8 cellular contexts compared by ENCODE assay signal in the genomic region with DNA sequence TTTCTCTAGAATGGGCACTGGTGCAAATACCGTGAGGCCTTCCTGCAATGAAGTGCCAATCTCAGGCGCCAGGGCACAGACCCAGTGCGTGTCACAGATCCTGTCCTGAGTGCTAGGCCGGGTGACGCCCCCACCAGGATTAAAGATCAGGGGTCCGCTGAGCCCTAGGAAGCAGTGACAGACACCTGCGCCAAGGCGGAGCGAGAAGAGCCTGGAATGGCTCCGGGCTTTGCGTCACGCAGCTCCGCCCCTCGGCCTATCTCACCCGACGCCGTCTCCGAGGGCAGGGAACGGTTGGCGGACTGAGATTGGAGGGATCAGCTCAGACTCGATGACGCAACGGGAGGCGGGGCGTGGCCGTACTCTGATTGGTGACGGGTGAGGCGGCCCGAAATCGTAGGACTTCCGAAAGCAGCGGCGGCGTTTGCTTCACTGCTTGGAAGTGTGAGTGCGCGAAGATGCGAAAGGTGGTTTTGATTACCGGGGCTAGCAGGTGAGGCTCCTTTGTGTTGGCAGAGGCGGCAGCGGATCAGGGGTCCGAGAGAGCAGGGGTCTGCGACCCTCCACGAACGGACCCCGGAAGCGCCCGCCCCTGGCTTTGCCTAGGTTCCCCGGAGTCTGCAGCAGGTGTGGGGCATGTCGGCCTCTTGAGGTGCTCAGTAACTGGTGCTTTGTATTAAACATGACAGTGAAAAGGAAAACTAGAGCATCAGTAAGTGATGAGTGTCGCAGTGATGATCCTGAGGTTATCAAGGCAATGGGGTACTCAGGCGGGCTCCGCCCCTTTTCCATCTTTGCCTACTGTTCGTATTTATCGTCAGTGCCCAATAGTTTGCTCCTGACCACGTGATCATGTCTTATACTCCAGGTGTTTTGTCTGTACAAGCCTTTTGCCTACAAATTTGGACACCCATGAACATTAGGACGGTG.
DNase-seq lines count a peak whose midpoint lies in the region; ATAC-seq and TF ChIP-seq lines count a peak whose summit lies in the region.
"Not testable (repeated sequence)": the region's sequence is repeated elsewhere in the genome, so short reads cannot be mapped to it uniquely, and the experiment has no call there.

No MANE protein-coding gene starts in this region.

- ATAC-seq in stimulated activated naive CD8-positive, alpha-beta T cell treated with anti-CD3 and anti-CD28 coated beads, Interleukin-15, amount 100 ng/mL, for 72 hours = peak; percentile 99

- H3K14ac ChIP-seq in neuronal stem cell (ENCODE audit: low read length) = not testable (repeated sequence)

- not testable (repeated sequence) for H3K4me1 Mint-ChIP-seq in stimulated activated naive CD8-positive, alpha-beta T cell treated with anti-CD3 and anti-CD28 coated beads, Interleukin-15, amount 100 ng/mL, for 72 hours

- DNase-seq in GDM1 (lab: John Stamatoyannopoulos, UW) = peak; percentile 28
- DNase-seq in MM.1S = peak; percentile 89
- peak; percentile 43 to 53 for DNase-seq in SJCRH30
- peak; percentile 49 for DNase-seq in activated gamma-delta T cell treated with anti-CD3 and anti-CD28 coated beads, Interleukin-2, amount 50 U/mL, for 16 hours (ENCODE audit: low read depth)
- peak; percentile 30 to 68 for DNase-seq in foreskin fibroblast
- DNase-seq in neuronal stem cell (ENCODE audit: low spot score) = peak; percentile 54
- peak; percentile 64 to 80 for DNase-seq in stimulated activated naive CD8-positive, alpha-beta T cell treated with anti-CD3 and anti-CD28 coated beads, Interleukin-15, amount 100 ng/mL, for 72 hours

- not testable (repeated sequence) for H3K23ac ChIP-seq in neuronal stem cell (ENCODE audit: low read depth, low read length, poor library complexity)

- H2BK15ac ChIP-seq in neuronal stem cell (ENCODE audit: low read length) = not testable (repeated sequence)

- H3K9ac ChIP-seq in MM.1S (ENCODE audit: low read length) = peak overlapping the region; percentile 67; the same call in 1 of the 2 replicates
- not testable (repeated sequence) for H3K9ac ChIP-seq in neuronal stem cell (ENCODE audit: low read depth, low read length, poor library complexity)

- H3K4ac ChIP-seq in neuronal stem cell (ENCODE audit: low read length) = not testable (repeated sequence)

- WGBS in neuronal stem cell (ENCODE audit: extremely low coverage in 2 of 2, insufficient read length in 2 of 2, insufficient replicate concordance in 1 of 2), 2 donors = no CpG with 5 or more reads among the region's 56 CpGs

- H3K4me1 ChIP-seq in HEK293 (ENCODE audit: control insufficient read depth, insufficient read depth, low read length); MM.1S (ENCODE audit: low read length); SJCRH30; neuronal stem cell (ENCODE audit: control insufficient read depth in 2 of 2, insufficient read depth in 1 of 2, low read depth in 1 of 2, low read length in 2 of 2): not testable (repeated sequence)

- peak overlapping the region; percentile 73; the same call in 1 of the 2 replicates for H2AFZ ChIP-seq in MM.1S (ENCODE audit: low read length)
- H2AFZ ChIP-seq in neuronal stem cell (ENCODE audit: low read length) = not testable (repeated sequence)

- H2AK5ac ChIP-seq in neuronal stem cell (ENCODE audit: low read depth, low read length) = not testable (repeated sequence)

- H3K27me3 ChIP-seq in MM.1S (replicated peaks; ENCODE audit: insufficient read depth, low read length); SJCRH30; neuronal stem cell (ENCODE audit: control insufficient read depth in 3 of 3, insufficient read depth in 3 of 3, low read depth in 1 of 3, low read length in 3 of 3): not testable (repeated sequence)

- H3K9me3 Mint-ChIP-seq in stimulated activated naive CD8-positive, alpha-beta T cell treated with anti-CD3 and anti-CD28 coated beads, Interleukin-15, amount 100 ng/mL, for 72 hours = not testable (repeated sequence)

- not testable (repeated sequence) for H3K9me3 ChIP-seq in HEK293 (ENCODE audit: control insufficient read depth, insufficient read depth, low read depth, low read length); MM.1S (replicated peaks; ENCODE audit: insufficient read depth, low read length); SJCRH30 (replicated peaks); neuronal stem cell (replicated peaks in 1 of 2; ENCODE audit: control insufficient read depth in 2 of 2, insufficient read depth in 1 of 2, low read depth in 1 of 2, low read length in 2 of 2)

- TF ChIP-seq CTCF in HEK293 (tag by site-specific recombination; IDR thresholded peaks at IDR 0.05); MM.1S (IDR thresholded peaks at IDR 0.05; ENCODE audit: low read length); foreskin fibroblast (IDR thresholded peaks at IDR 0.05; ENCODE audit: low read depth, low read length): not testable (repeated sequence)

- H3K27ac Mint-ChIP-seq in stimulated activated naive CD8-positive, alpha-beta T cell treated with anti-CD3 and anti-CD28 coated beads, Interleukin-15, amount 100 ng/mL, for 72 hours = peak overlapping the region; percentile 98 to 100

- peak overlapping the region; percentile 49; the same call in 1 of the 2 replicates for H3K4me2 ChIP-seq in MM.1S (ENCODE audit: low read depth, low read length)
- not testable (repeated sequence) for H3K4me2 ChIP-seq in neuronal stem cell (ENCODE audit: insufficient read depth, low read length, poor library complexity, severe bottlenecking)

- not testable (repeated sequence) for H4K91ac ChIP-seq in neuronal stem cell (ENCODE audit: low read depth, low read length, poor library complexity)

- not testable (repeated sequence) for H3K27me3 Mint-ChIP-seq in stimulated activated naive CD8-positive, alpha-beta T cell treated with anti-CD3 and anti-CD28 coated beads, Interleukin-15, amount 100 ng/mL, for 72 hours

- not testable (repeated sequence) for H3K9me2 ChIP-seq in MM.1S (replicated peaks; ENCODE audit: insufficient read depth, low read length)

- H3K79me2 ChIP-seq in MM.1S (ENCODE audit: low read length) = not testable (repeated sequence)

- not testable (repeated sequence) for H2BK120ac ChIP-seq in neuronal stem cell (ENCODE audit: low read depth, low read length)

- POLR2A ChIA-PET in HEK293 (lab: Yijun Ruan, JAX) = not testable (repeated sequence)

- not testable (repeated sequence) for H3F3A ChIP-seq in MM.1S (ENCODE audit: insufficient read depth, low read length)

- not testable (repeated sequence) for H4K20me1 ChIP-seq in MM.1S (ENCODE audit: insufficient read depth, low read length)

- not testable (repeated sequence) for H2BK12ac ChIP-seq in neuronal stem cell (ENCODE audit: low read length)

- H3K27ac ChIP-seq in HEK293 (ENCODE audit: extremely low read depth, low read depth, low read length); SJCRH30; neuronal stem cell (replicated peaks; ENCODE audit: low read length): not testable (repeated sequence)
- peak overlapping the region; percentile 66; the same call in 1 of the 2 replicates for H3K27ac ChIP-seq in MM.1S (ENCODE audit: low read length)

- H3K79me1 ChIP-seq in neuronal stem cell (ENCODE audit: low read depth, low read length) = not testable (repeated sequence)

- peaks cover 3 to 11% of the 10 kb centered on the region in 2 experiments; a peak in 2 of 3 replicates for H3K36me3 ChIP-seq in HEK293 (ENCODE audit: control insufficient read depth in 2 of 2, insufficient read depth in 1 of 2, low read length in 2 of 2)
- H3K36me3 ChIP-seq in MM.1S (replicated peaks; ENCODE audit: insufficient read depth, low read length); SJCRH30; neuronal stem cell (replicated peaks in 1 of 2; ENCODE audit: control insufficient read depth in 2 of 2, insufficient read depth in 2 of 2, low read length in 2 of 2): not testable (repeated sequence)

- H2BK5ac ChIP-seq in neuronal stem cell (ENCODE audit: low read length) = not testable (repeated sequence)

- H3K18ac ChIP-seq in neuronal stem cell (ENCODE audit: low read length) = not testable (repeated sequence)

- H3K4me3 ChIP-seq in HEK293 (ENCODE audit: low read depth, low read length) (peak overlapping the region; percentile 47), MM.1S (ENCODE audit: low read length) (peak overlapping the region; percentile 60), SJCRH30 (peak overlapping the region; percentile 52), foreskin fibroblast (ENCODE audit: low read depth in 1 of 2, low read length in 2 of 2) (peak overlapping the region; percentile 53 to 60), neuronal stem cell (ENCODE audit: low read length in 2 of 2) (peak overlapping the region; percentile 34 to 77)

- H3K4me3 Mint-ChIP-seq in stimulated activated naive CD8-positive, alpha-beta T cell treated with anti-CD3 and anti-CD28 coated beads, Interleukin-15, amount 100 ng/mL, for 72 hours = peak overlapping the region; percentile 94 to 98

- CTCF ChIA-PET in HEK293 (lab: Yijun Ruan, JAX) = not testable (repeated sequence)

- H4K8ac ChIP-seq in neuronal stem cell (ENCODE audit: low read depth, low read length) = not testable (repeated sequence)

TF ChIP-seq in HEK293, 187 proteins besides CTCF, POLR2A, EP300 and RAD21:
- 0 out of 2 replicates have a peak, but pooled peaks have one; percentile 28 for TF ChIP-seq ZNF335 (tag by site-specific recombination; conservative IDR thresholded peaks at IDR 0.05)

Comparison
In these comparisons a context has a peak if more than half of its experiments do, and no peak if none do; other contexts are left out.
1. DNase-seq: peak in every context shown above with its lines; median percentile 89 in MM.1S; 72 in stimulated activated naive CD8-positive, alpha-beta T cell treated with anti-CD3 and anti-CD28 coated beads, Interleukin-15, amount 100 ng/mL, for 72 hours; 54 in neuronal stem cell; 49 in activated gamma-delta T cell treated with anti-CD3 and anti-CD28 coated beads, Interleukin-2, amount 50 U/mL, for 16 hours; 49 in foreskin fibroblast; 48 in SJCRH30; 28 in GDM1.